In genomic region chr17:69268442-69269068, GRCh38 we compare ENCODE assay signal across 21 cellular contexts. TPM values are rescaled to one million over a fixed set of nuclear protein-coding genes. Genes with fewer than 3 reads are reported as not detected.
DNase-seq lines count a peak whose midpoint lies in the region; ATAC-seq and TF ChIP-seq lines count a peak whose summit lies in the region.
"Had no signal": no experiment of that assay in that cellular context is flagged by ENCODE, and none has a peak within 500 bp of the region (broad histone marks: within the 10 kb centered on the region; RNA-seq: fewer than 3 reads in every experiment).

No MANE protein-coding gene starts in this region.

- peak; percentile 10 for DNase-seq in EL
- DNase-seq in NCI-H460 (ENCODE audit: extremely low read depth, low read depth) = peak; percentile 50
- peak; percentile 76 for DNase-seq in choroid plexus epithelial cell (ENCODE audit: low read depth)
- DNase-seq in omental fat pad (ENCODE audit: low spot score) = no peak
- DNase-seq in NCI-H510A treated with DMSO at 0.1 percent for 48 hours (lab: John Stamatoyannopoulos, UW) = no peak
- DNase-seq: activated B cell treated with CpG ODN at 0.5 μM for 24 hours; activated CD8-positive, alpha-beta T cell treated with anti-CD3 and anti-CD28 coated beads for 36 hours; CD4-positive, CD25-positive, alpha-beta regulatory T cell; immature natural killer cell; KBM-7; left lung; NCI-H1694 treated with DMSO at 0.1 percent for 48 hours; NCI-H526 treated with DMSO at 0.1 percent for 48 hours; nephron progenitor cell; sigmoid colon; stimulated activated naive CD8-positive, alpha-beta T cell treated with anti-CD3 and anti-CD28 coated beads, Interleukin-15, amount 100 ng/mL, for 72 hours; T1000; thyroid gland had no signal

- peak; percentile 14 for ATAC-seq in omental fat pad (ENCODE audit: low FRiP score)
- ATAC-seq in GM19397 (IDR thresholded peaks at IDR 0.05; ENCODE audit: unreplicated experiment) = no peak
- ATAC-seq in HG03442 (IDR thresholded peaks at IDR 0.05; ENCODE audit: unreplicated experiment) = no peak
- ATAC-seq: activated CD8-positive, alpha-beta T cell treated with anti-CD3 and anti-CD28 coated beads for 36 hours; HCT116; stimulated activated naive CD8-positive, alpha-beta T cell treated with anti-CD3 and anti-CD28 coated beads, Interleukin-15, amount 100 ng/mL, for 72 hours had no signal

- no peak for TF ChIP-seq CTCF in choroid plexus epithelial cell (conservative IDR thresholded peaks at IDR 0.05; ENCODE audit: low read depth, low read length)
- no peak for TF ChIP-seq CTCF in omental fat pad (IDR thresholded peaks at IDR 0.05)

- no peak overlapping the region for H3K4me3 ChIP-seq in choroid plexus epithelial cell (ENCODE audit: low read depth, low read length)
- H3K4me3 ChIP-seq: left lung, sigmoid colon, thyroid gland had no signal

RNA-seq across cellular contexts. Expression of gene ABCA10, which starts 39.9 kb away (rescaled TPM):
- 6.9 and 7.2 TPM in 2 replicates for total RNA-seq in NCI-H460 (2014; rRNA removed; shearing (Covaris generic))
- polyA plus RNA-seq in NCI-H460 (2014; cell fraction: nucleus; rRNA removed) = 2.2 and 5.2 TPM in 2 replicates
- 10 to 100 TPM in 3 of 4 donors, 1 to 10 TPM in 1; 2.5 to 86.1 (median 22.0) TPM for total RNA-seq in omental fat pad

RNA-seq across cellular contexts. Expression of gene ABCA5, which starts 58.4 kb away (rescaled TPM):
- total RNA-seq in NCI-H460 (2014; rRNA removed; shearing (Covaris generic)) = 6.2 and 12.4 TPM in 2 replicates
- polyA plus RNA-seq in NCI-H460 (2014; cell fraction: nucleus; rRNA removed) = 27.9 and 37.6 TPM in 2 replicates
- total RNA-seq in omental fat pad = 10 to 100 TPM; 32.9 to 61.6 (median 49.2) TPM

Comparison
In these comparisons a context has a peak if more than half of its experiments do, and no peak if none do; other contexts are left out.
1. DNase-seq: peak in EL (single experiment), NCI-H460 (single experiment) and choroid plexus epithelial cell (single experiment); none in omental fat pad (single experiment) and NCI-H510A treated with DMSO at 0.1 percent for 48 hours (single experiment).